In the genomic region with DNA sequence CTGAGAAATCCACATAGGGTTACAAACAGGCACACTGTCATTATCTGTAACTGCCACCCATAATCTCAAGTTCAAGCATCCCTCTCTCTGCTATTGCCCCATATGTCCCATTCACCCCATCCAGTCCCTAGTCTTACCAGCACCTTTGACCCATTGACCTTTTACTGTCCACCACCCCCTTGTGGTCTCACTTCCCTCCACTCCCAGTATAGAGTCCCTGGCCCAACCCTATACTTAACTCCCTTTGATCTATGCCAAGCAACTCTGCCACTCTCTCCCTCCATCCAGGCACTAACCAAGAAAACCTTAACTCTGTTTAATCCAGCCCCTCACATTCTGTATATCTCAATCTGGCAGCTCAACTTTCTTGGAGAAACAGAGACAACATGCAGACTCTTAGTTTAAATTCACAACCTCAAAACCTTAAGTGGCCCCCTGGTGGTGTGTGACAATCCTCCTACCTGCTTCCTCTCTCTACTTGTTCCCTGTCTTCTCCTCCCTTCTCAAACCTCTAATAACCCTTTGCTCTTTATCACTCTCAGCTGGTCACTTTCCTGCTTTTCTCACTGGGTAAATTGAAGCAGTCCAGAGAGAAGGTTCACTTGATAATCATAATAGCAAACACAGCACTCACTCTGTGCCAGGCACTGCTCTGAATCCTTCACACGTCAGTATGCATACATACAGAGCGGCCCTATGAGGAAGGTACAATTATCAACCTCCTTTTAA, we compare ENCODE assay signal across 9 cellular contexts.
A peak's percentile ranks its signal among the peaks of the same experiment; 100 is the strongest.
DNase-seq lines count a peak whose midpoint lies in the region; ATAC-seq, FAIRE-seq and TF ChIP-seq lines count a peak whose summit lies in the region.
"Had no signal": no experiment of that assay in that cellular context is flagged by ENCODE, and none has a peak within 500 bp of the region (broad histone marks: within the 10 kb centered on the region; RNA-seq: fewer than 3 reads in every experiment).

No MANE protein-coding gene starts in this region.

- H3K9me3 ChIP-seq in Caco-2 (no peaks in the 10 kb centered on the region), HCT116 (ENCODE audit: control insufficient read depth in 1 of 2, insufficient read depth in 1 of 2, low read depth in 1 of 2, low read length in 2 of 2) (no peaks in the 10 kb centered on the region), keratinocyte (ENCODE audit: control insufficient read depth, low read depth, low read length) (no peaks in the 10 kb centered on the region)

- CTCF ChIA-PET in Caco-2 (lab: Charles Lee) (no interaction called here), HCT116 (lab: Charles Lee) (no interaction called here)

- intact Hi-C loops in Caco-2 (cut with micrococcal nuclease; ENCODE audit: unreplicated experiment) (no loop called here), HCT116 (cut with micrococcal nuclease) (no loop called here)

- H3K4me1 Mint-ChIP-seq in Caco-2 (ENCODE audit: low read depth, unreplicated experiment), result no peaks in the 10 kb centered on the region

- H3K79me2 ChIP-seq in HCT116 (ENCODE audit: insufficient read depth, low read length) (no peaks in the 10 kb centered on the region), keratinocyte (ENCODE audit: control insufficient read depth, insufficient read depth, low read length) (peaks cover 2% of the 10 kb centered on the region)

- H3K36me3 ChIP-seq in Caco-2 (ENCODE audit: control insufficient read depth, insufficient read depth, low read length) (peaks cover 3% of the 10 kb centered on the region; the same call in 1 of the 2 replicates), HCT116 (ENCODE audit: control insufficient read depth in 1 of 2, insufficient read depth in 2 of 2, low read length in 2 of 2) (no peaks in the 10 kb centered on the region), keratinocyte (ENCODE audit: control insufficient read depth in 2 of 2, extremely low read depth in 1 of 2, insufficient read depth in 2 of 2, low read length in 2 of 2) (peaks cover 17 to 19% of the 10 kb centered on the region in 2 experiments)

- BruUV-seq in Caco-2 (replicated peaks; lab: Mats Ljungman, UMichigan) (no TSS peak), HCT116 (replicated peaks; lab: Mats Ljungman, UMichigan) (no TSS peak)

- peaks cover 19% of the 10 kb centered on the region for H3K9me3 Mint-ChIP-seq in Caco-2 (ENCODE audit: unreplicated experiment)

- H3K4me3 Mint-ChIP-seq in Caco-2 (ENCODE audit: unreplicated experiment), result no peak overlapping the region

- POLR2A ChIA-PET in Caco-2 (lab: Charles Lee) (no interaction called here), HCT116 (lab: Charles Lee) (no interaction called here)

- H3K27me3 ChIP-seq in Caco-2 (replicated peaks; ENCODE audit: control insufficient read depth, insufficient read depth, low read length) (no peaks in the 10 kb centered on the region), HCT116 (ENCODE audit: insufficient read depth, low read length) (no peaks in the 10 kb centered on the region), keratinocyte (ENCODE audit: control insufficient read depth, extremely low read depth, insufficient read depth, low read length) (no peaks in the 10 kb centered on the region)

- H3K4me1 ChIP-seq in Caco-2, result no peaks in the 10 kb centered on the region
- H3K4me1 ChIP-seq in HCT116 (ENCODE audit: control insufficient read depth in 1 of 2, insufficient read depth in 2 of 2, low read length in 2 of 2), result peaks cover 0 to 12% of the 10 kb centered on the region in 2 experiments; a peak in 2 of 4 replicates
- H3K4me1 ChIP-seq in keratinocyte (ENCODE audit: control insufficient read depth, extremely low read depth, insufficient read depth, low read length), result peaks cover 2% of the 10 kb centered on the region

- TF ChIP-seq POLR2A in HCT116 (IDR thresholded peaks at IDR 0.05; ENCODE audit: borderline replicate concordance, extremely low read depth, insufficient read depth, insufficient read length), result no peak

- H3K27ac Mint-ChIP-seq in Caco-2 (ENCODE audit: unreplicated experiment), result no peak overlapping the region

- peaks cover 34% of the 10 kb centered on the region for H3K36me3 Mint-ChIP-seq in Caco-2 (ENCODE audit: insufficient read depth, unreplicated experiment)

- peak; percentile 15 to 20 for TF ChIP-seq CTCF in Caco-2 (IDR thresholded peaks at IDR 0.05; ENCODE audit: insufficient read depth in 1 of 2, low read depth in 1 of 2, low read length in 1 of 2, severe bottlenecking in 1 of 2, unreplicated experiment in 1 of 2)
- TF ChIP-seq CTCF in HCT116 (IDR thresholded peaks at IDR 0.05 in 2 of 3, conservative IDR thresholded peaks at IDR 0.05 in 1 of 3; ENCODE audit: borderline replicate concordance in 1 of 3, insufficient read depth in 1 of 3, low read depth in 2 of 3, low read length in 2 of 3), result peak in 2 of 3 experiments; percentile 53 to 54; a peak in 4 of 6 replicates
- TF ChIP-seq CTCF in keratinocyte (optimal IDR thresholded peaks at IDR 0.05 in 1 of 3, IDR thresholded peaks at IDR 0.05 in 1 of 3, conservative IDR thresholded peaks at IDR 0.05 in 1 of 3; ENCODE audit: extremely low read depth in 1 of 3, insufficient read depth in 2 of 3, low read length in 3 of 3), result peak in 2 of 3 experiments; percentile 24 to 36

- H2AFZ ChIP-seq in HCT116 (ENCODE audit: low read depth, low read length, poor library complexity, severe bottlenecking) (no peak overlapping the region), keratinocyte (ENCODE audit: control insufficient read depth, low read length) (no peak overlapping the region)

- no peaks in the 10 kb centered on the region for H3K9me1 ChIP-seq in keratinocyte (ENCODE audit: control insufficient read depth, extremely low read depth, insufficient read depth, low read length)

- H3K4me2 ChIP-seq in HCT116 (ENCODE audit: low read length) (no peak overlapping the region), keratinocyte (ENCODE audit: control insufficient read depth, extremely low read depth, insufficient read depth, low read depth, low read length) (no peak overlapping the region)

- no peak overlapping the region for H3K4me3 ChIP-seq in Caco-2 (ENCODE audit: low read depth, low read length)
- H3K4me3 ChIP-seq in HCT116 (replicated peaks in 1 of 2; ENCODE audit: low read depth in 1 of 2, low read length in 2 of 2), result no peak overlapping the region
- no peak overlapping the region for H3K4me3 ChIP-seq in keratinocyte (ENCODE audit: control insufficient read depth in 2 of 3, extremely low read depth in 1 of 3, insufficient read depth in 2 of 3, low read depth in 1 of 3, low read length in 3 of 3)

- peak; percentile 22; the same call in 1 of the 2 replicates for TF ChIP-seq RAD21 in HCT116 (IDR thresholded peaks at IDR 0.05; ENCODE audit: low read depth)

- H3K27ac ChIP-seq in HCT116 (ENCODE audit: low read depth, low read length), result no peak overlapping the region
- no peak overlapping the region for H3K27ac ChIP-seq in keratinocyte (ENCODE audit: control insufficient read depth, insufficient read depth, low read length)

- dilution Hi-C loops in keratinocyte (cut with MboI; ENCODE audit: extremely low pct_ligation_motif_present, low sequenced_read_pairs), result no loop called here

- H3K9ac ChIP-seq in HCT116 (ENCODE audit: low read length), result no peak overlapping the region
- no peak overlapping the region for H3K9ac ChIP-seq in keratinocyte (ENCODE audit: control insufficient read depth, extremely low read depth, insufficient read depth, low read length)

- no peaks in the 10 kb centered on the region for H4K20me1 ChIP-seq in HCT116 (ENCODE audit: insufficient read depth)
- H4K20me1 ChIP-seq in keratinocyte (ENCODE audit: control insufficient read depth, extremely low read depth, insufficient read depth, low read length), result peaks cover 3% of the 10 kb centered on the region

- no peaks in the 10 kb centered on the region for H3K27me3 Mint-ChIP-seq in Caco-2 (ENCODE audit: insufficient read depth, unreplicated experiment)

- DNase-seq in Caco-2 (peak in 1 of 2 experiments; percentile 12), HCT116 (ENCODE audit: low read depth, low spot score) (no peak), UCSD-AML1 (lab: John Stamatoyannopoulos, UW; ENCODE audit: unreplicated experiment) (peak; percentile 12), keratinocyte (ENCODE audit: low read depth, low spot score) (no peak), amniotic stem cell (lab: John Stamatoyannopoulos, UW) (no peak), LoVo (ENCODE audit: low spot score) (no peak), occipital lobe (lab: John Stamatoyannopoulos, UW) (no peak)

- FAIRE-seq in keratinocyte (lab: Jason Lieb, UNC), result no peak
- FAIRE-seq: TTC549 had no signal

- H3K9me2 ChIP-seq in HCT116 (ENCODE audit: insufficient read depth), result no peaks in the 10 kb centered on the region

- RAD21 ChIA-PET in HCT116 (lab: Charles Lee; ENCODE audit: low non-redundant PET in 1 of 2, low total read pairs in 2 of 2, uncharacterized antibody in 2 of 2, unreplicated experiment in 2 of 2), result no interaction called here

- ATAC-seq in HCT116, result peak; percentile 81
- no peak for ATAC-seq in HG02610 (IDR thresholded peaks at IDR 0.05; ENCODE audit: unreplicated experiment)

TF ChIP-seq in HCT116, 20 proteins besides CTCF, POLR2A, EP300 and RAD21:
- TF ChIP-seq YY1 (IDR thresholded peaks at IDR 0.05; ENCODE audit: extremely low read depth, insufficient replicate concordance, low read depth, low read length) (no peak), TCF7L2 (IDR thresholded peaks at IDR 0.05; ENCODE audit: borderline replicate concordance, extremely low read depth, insufficient read depth, insufficient read length) (peak; percentile 22)
